In the genomic region with DNA sequence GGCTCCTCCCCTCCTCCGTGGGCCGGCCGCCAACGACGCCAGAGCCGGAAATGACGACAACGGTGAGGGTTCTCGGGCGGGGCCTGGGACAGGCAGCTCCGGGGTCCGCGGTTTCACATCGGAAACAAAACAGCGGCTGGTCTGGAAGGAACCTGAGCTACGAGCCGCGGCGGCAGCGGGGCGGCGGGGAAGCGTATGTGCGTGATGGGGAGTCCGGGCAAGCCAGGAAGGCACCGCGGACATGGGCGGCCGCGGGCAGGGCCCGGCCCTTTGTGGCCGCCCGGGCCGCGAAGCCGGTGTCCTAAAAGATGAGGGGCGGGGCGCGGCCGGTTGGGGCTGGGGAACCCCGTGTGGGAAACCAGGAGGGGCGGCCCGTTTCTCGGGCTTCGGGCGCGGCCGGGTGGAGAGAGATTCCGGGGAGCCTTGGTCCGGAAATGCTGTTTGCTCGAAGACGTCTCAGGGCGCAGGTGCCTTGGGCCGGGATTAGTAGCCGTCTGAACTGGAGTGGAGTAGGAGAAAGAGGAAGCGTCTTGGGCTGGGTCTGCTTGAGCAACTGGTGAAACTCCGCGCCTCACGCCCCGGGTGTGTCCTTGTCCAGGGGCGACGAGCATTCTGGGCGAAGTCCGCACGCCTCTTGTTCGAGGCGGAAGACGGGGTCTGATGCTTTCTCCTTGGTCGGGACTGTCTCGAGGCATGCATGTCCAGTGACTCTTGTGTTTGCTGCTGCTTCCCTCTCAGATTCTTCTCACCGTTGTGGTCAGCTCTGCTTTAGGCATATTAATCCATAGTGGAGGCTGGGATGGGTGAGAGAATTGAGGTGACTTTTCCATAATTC, we compare ENCODE assay signal across 8 cellular contexts. TPM values are rescaled to one million over a fixed set of nuclear protein-coding genes. Genes with fewer than 3 reads are reported as not detected.
DNase-seq lines count a peak whose midpoint lies in the region; ATAC-seq, FAIRE-seq and TF ChIP-seq lines count a peak whose summit lies in the region.

A gene (plus strand): TSS at position 121 of the 835 bp plus-strand sequence. CDS start 11,513 bp downstream, outside the sequence.

- POLR2A ChIA-PET in H1 (lab: Charles Lee; ENCODE audit: partially characterized antibody) = interaction anchor here (0.6 to 2.7 kb wide), 11 partner anchors 11 to 476 kb away, joined by 3 to 57 read pairs (median 4); a partner anchor contains a TSS

- peak; percentile 76 to 92 for TF ChIP-seq POLR2A in H1 (IDR thresholded peaks at IDR 0.05; ENCODE audit: control extremely low read depth in 1 of 2, low read depth in 2 of 2, low read length in 2 of 2)

- no peak for TF ChIP-seq CTCF in H1 (IDR thresholded peaks at IDR 0.05; ENCODE audit: control extremely low read depth in 1 of 3, insufficient read depth in 1 of 3, low read depth in 1 of 3, low read length in 3 of 3)

- H3K4me3 ChIP-seq in NT2/D1 (ENCODE audit: insufficient read length, low read depth) = peak within 1 kb of the TSS; percentile 47
- H3K4me3 ChIP-seq in H1 (ENCODE audit: extremely low read depth in 1 of 4, insufficient read depth in 2 of 4, low read depth in 3 of 4, low read length in 4 of 4) = peak within 1 kb of the TSS; percentile 83 to 93 (median 90)
- H3K4me3 ChIP-seq in mesenchymal stem cell (ENCODE audit: insufficient read depth in 1 of 2, low read depth in 1 of 2, low read length in 2 of 2) = peak within 1 kb of the TSS; percentile 85 to 98

- peak within 1 kb of the TSS; percentile 67 for H3K9ac ChIP-seq in NT2/D1 (ENCODE audit: insufficient read length, low read depth)
- H3K9ac ChIP-seq in H1 (replicated peaks in 1 of 4; ENCODE audit: extremely low read depth in 1 of 4, low read depth in 3 of 4, low read length in 3 of 4) = peak within 1 kb of the TSS; percentile 67 to 87 (median 75)
- H3K9ac ChIP-seq in mesenchymal stem cell (ENCODE audit: low read length) = peak within 1 kb of the TSS; percentile 94

- H3K23ac ChIP-seq in H1 (ENCODE audit: insufficient read length) = no peak within 1 kb of the TSS
- H3K23ac ChIP-seq in mesenchymal stem cell (ENCODE audit: low read length in 2 of 2) = peak within 1 kb of the TSS in 1 of 2 experiments; percentile 59

- peak within 1 kb of the TSS; percentile 82 for H3K4me3 Mint-ChIP-seq in activated CD8-positive, alpha-beta memory T cell treated with anti-CD3 and anti-CD28 coated beads, Interleukin-2, amount 10 ng/mL, durations not matched to agents 7 days and 5 days

- H4K8ac ChIP-seq in H1 (ENCODE audit: extremely low read depth, insufficient read depth, low read length) (peak within 1 kb of the TSS; percentile 90; the same call in 1 of the 2 replicates), mesenchymal stem cell (ENCODE audit: low read length) (peak within 1 kb of the TSS; percentile 93)

- H3K4me1 ChIP-seq in NT2/D1 (ENCODE audit: insufficient read depth, insufficient read length) = no peaks in the 10 kb centered on the region
- peaks cover 0 to 7% (median 2%) of the 10 kb centered on the region in 4 experiments; a peak in 3 of 7 replicates for H3K4me1 ChIP-seq in H1 (replicated peaks in 1 of 4; ENCODE audit: control insufficient read depth in 3 of 4, insufficient read depth in 4 of 4, low read length in 3 of 4)
- H3K4me1 ChIP-seq in mesenchymal stem cell (ENCODE audit: control insufficient read depth, insufficient read depth, low read depth, low read length) = peaks cover 8% of the 10 kb centered on the region

- H3K27ac ChIP-seq in H1 (ENCODE audit: low read depth, low read length) (peak within 1 kb of the TSS; percentile 76), mesenchymal stem cell (ENCODE audit: low read length, poor library complexity, severe bottlenecking) (peak within 1 kb of the TSS; percentile 61)

- peaks cover 24% of the 10 kb centered on the region for H3K36me3 Mint-ChIP-seq in activated CD8-positive, alpha-beta memory T cell treated with anti-CD3 and anti-CD28 coated beads, Interleukin-2, amount 10 ng/mL, durations not matched to agents 7 days and 5 days

- H3K4me1 Mint-ChIP-seq in activated CD8-positive, alpha-beta memory T cell treated with anti-CD3 and anti-CD28 coated beads, Interleukin-2, amount 10 ng/mL, durations not matched to agents 7 days and 5 days = peaks cover 24% of the 10 kb centered on the region

- WGBS in H1 (ENCODE audit: extremely low coverage in 1 of 2, insufficient coverage in 1 of 2, insufficient read length in 1 of 2, insufficient replicate concordance in 2 of 2, low coverage in 1 of 2, low lambda C conversion rate in 2 of 2, missing lambda C conversion rate in 1 of 2), 2 experiments = 2% methylated on average over 43 of the region's 71 CpGs; no CpG with 5 or more reads in 1 of the 2 experiments
- WGBS in mesenchymal stem cell = under 1% methylated on average over 66 of the region's 71 CpGs

- H2BK12ac ChIP-seq in H1 (ENCODE audit: low read depth, low read length) = peak within 1 kb of the TSS; percentile 10; the same call in 1 of the 2 replicates
- no peak within 1 kb of the TSS for H2BK12ac ChIP-seq in mesenchymal stem cell (ENCODE audit: low read length in 2 of 2)

- H4K5ac ChIP-seq in H1 (ENCODE audit: insufficient read length, low read depth, low read length) = peak within 1 kb of the TSS; percentile 75

- H3K14ac ChIP-seq in H1 (ENCODE audit: insufficient read length) (no peak within 1 kb of the TSS), mesenchymal stem cell (ENCODE audit: low read length in 2 of 2) (peak within 1 kb of the TSS in 1 of 2 experiments; percentile 86)

- H3K9me3 ChIP-seq in NT2/D1 (ENCODE audit: insufficient read depth, low read length) (peaks cover 18% of the 10 kb centered on the region; the same call in 1 of the 2 replicates), H1 (ENCODE audit: insufficient read depth in 2 of 2, low read depth in 1 of 2, low read length in 1 of 2) (peaks cover 0 to under 1% of the 10 kb centered on the region in 2 experiments; a peak in 1 of 4 replicates), mesenchymal stem cell (ENCODE audit: control insufficient read depth, low read length) (no peaks in the 10 kb centered on the region)

- H3K79me1 ChIP-seq in H1 (ENCODE audit: low read depth, low read length) = peaks cover 5% of the 10 kb centered on the region
- peaks cover 5% of the 10 kb centered on the region for H3K79me1 ChIP-seq in mesenchymal stem cell (replicated peaks; ENCODE audit: low read length, poor library complexity, severe bottlenecking)

- H4K91ac ChIP-seq in H1 (replicated peaks; ENCODE audit: insufficient read length, low read length) (no peak within 1 kb of the TSS), mesenchymal stem cell (ENCODE audit: low read length) (peak within 1 kb of the TSS; percentile 66)

- ATAC-seq in GM21367 (IDR thresholded peaks at IDR 0.05; ENCODE audit: unreplicated experiment) = peak; percentile 80
- ATAC-seq in activated CD8-positive, alpha-beta memory T cell treated with anti-CD3 and anti-CD28 coated beads, Interleukin-2, amount 10 ng/mL, durations not matched to agents 7 days and 5 days = peak; percentile 97

- no peak for TF ChIP-seq RAD21 in H1 (IDR thresholded peaks at IDR 0.05 in 1 of 2, conservative IDR thresholded peaks at IDR 0.05 in 1 of 2; ENCODE audit: low read depth in 2 of 2, low read length in 2 of 2)

- H2BK15ac ChIP-seq in H1 (ENCODE audit: low read length) (no peak within 1 kb of the TSS), mesenchymal stem cell (ENCODE audit: low read depth, poor library complexity, severe bottlenecking) (peak within 1 kb of the TSS; percentile 86)

- H3K56ac ChIP-seq in H1 (replicated peaks; ENCODE audit: insufficient read length, low read depth, low read length) = no peak within 1 kb of the TSS

- CTCF ChIA-PET in activated CD8-positive, alpha-beta memory T cell treated with anti-CD3 and anti-CD28 coated beads, Interleukin-2, amount 10 ng/mL, durations not matched to agents 7 days and 5 days (lab: Charles Lee) = interaction anchor here (0.6 to 1.1 kb wide), 4 partner anchors 36 to 730 kb away, joined by 3 to 4 read pairs (median 3); a partner anchor contains a TSS
- CTCF ChIA-PET in H1 (lab: Charles Lee; ENCODE audit: partially characterized antibody) = interaction anchor here (0.6 to 3.0 kb wide), 2 partner anchors 11 to 183 kb away, joined by 3 to 9 read pairs; no protein-coding TSS in a partner anchor

- DNase-seq in COR-L47 (lab: John Stamatoyannopoulos, UW) = peak; percentile 88
- peak; percentile 100 for DNase-seq in HTR-8/SVneo (ENCODE audit: insufficient read length, low spot score)
- peak; percentile 82 for DNase-seq in NT2/D1 (ENCODE audit: low read depth, low spot score)
- DNase-seq in activated CD8-positive, alpha-beta memory T cell treated with anti-CD3 and anti-CD28 coated beads, Interleukin-2, amount 10 ng/mL, durations not matched to agents 7 days and 5 days = peak; percentile 99
- DNase-seq in H1 (ENCODE audit: low read depth in 1 of 2, low spot score in 2 of 2) = peak; percentile 69 to 100
- peak; percentile 94 for DNase-seq in mesenchymal stem cell
- DNase-seq in stimulated activated CD8-positive, alpha-beta memory T cell treated with anti-CD3 and anti-CD28 coated beads, Interleukin-12 subunit alpha, Interleukin-12 subunit beta, amount 100 ng/mL, for 24 hours (ENCODE audit: extremely low read depth) = peak; percentile 93

- H3K9me3 Mint-ChIP-seq in activated CD8-positive, alpha-beta memory T cell treated with anti-CD3 and anti-CD28 coated beads, Interleukin-2, amount 10 ng/mL, durations not matched to agents 7 days and 5 days (ENCODE audit: low read depth) = peaks cover 7% of the 10 kb centered on the region

- H3K36me3 ChIP-seq in NT2/D1 (ENCODE audit: insufficient read depth, insufficient read length, low read length) (no peaks in the 10 kb centered on the region), H1 (ENCODE audit: control insufficient read depth in 2 of 4, insufficient read depth in 4 of 4, low read length in 3 of 4) (no peaks in the 10 kb centered on the region), mesenchymal stem cell (ENCODE audit: control insufficient read depth in 1 of 2, insufficient read depth in 2 of 2, low read depth in 1 of 2, low read length in 2 of 2) (no peaks in the 10 kb centered on the region)

- FAIRE-seq in HTR-8/SVneo (lab: Jason Lieb, UNC) = peak; percentile 96
- no peak for FAIRE-seq in H1 (lab: Jason Lieb, UNC)

- H3K27ac Mint-ChIP-seq in activated CD8-positive, alpha-beta memory T cell treated with anti-CD3 and anti-CD28 coated beads, Interleukin-2, amount 10 ng/mL, durations not matched to agents 7 days and 5 days = peak within 1 kb of the TSS; percentile 95

- H3K27me3 ChIP-seq in NT2/D1 (ENCODE audit: insufficient read depth, insufficient read length) = no peaks in the 10 kb centered on the region
- no peaks in the 10 kb centered on the region for H3K27me3 ChIP-seq in H1 (replicated peaks in 1 of 4; ENCODE audit: control insufficient read depth in 3 of 4, extremely low read depth in 1 of 4, insufficient read depth in 3 of 4, low read length in 3 of 4)
- H3K27me3 ChIP-seq in mesenchymal stem cell (ENCODE audit: control insufficient read depth in 1 of 2, insufficient read depth in 1 of 2, low read length in 2 of 2) = no peaks in the 10 kb centered on the region

- H3K4ac ChIP-seq in H1 (replicated peaks; ENCODE audit: insufficient read length, low read depth, low read length) (peak within 1 kb of the TSS; percentile 23), mesenchymal stem cell (ENCODE audit: low read depth in 1 of 2, low read length in 2 of 2) (peak within 1 kb of the TSS in 1 of 2 experiments; percentile 82)

- H2BK120ac ChIP-seq in H1 (replicated peaks; ENCODE audit: low read depth, low read length) (no peak within 1 kb of the TSS), mesenchymal stem cell (ENCODE audit: low read depth, low read length) (peak within 1 kb of the TSS; percentile 90)

- peak within 1 kb of the TSS; percentile 98 to 99 for H3K4me2 ChIP-seq in H1 (ENCODE audit: insufficient read depth in 1 of 2, low read depth in 2 of 2, low read length in 2 of 2)
- peak within 1 kb of the TSS; percentile 90 for H3K4me2 ChIP-seq in mesenchymal stem cell (ENCODE audit: low read length, poor library complexity, severe bottlenecking)

- H4K20me1 ChIP-seq in H1 (replicated peaks in 1 of 2; ENCODE audit: control insufficient read depth in 1 of 2, insufficient read depth in 2 of 2, low read length in 2 of 2) = peaks cover 0 to 11% of the 10 kb centered on the region in 2 experiments

- H2BK5ac ChIP-seq in H1 (ENCODE audit: low read depth, low read length) (no peak within 1 kb of the TSS), mesenchymal stem cell (ENCODE audit: low read depth, low read length, poor library complexity, severe bottlenecking) (no peak within 1 kb of the TSS)

- peaks cover 10% of the 10 kb centered on the region for H3K23me2 ChIP-seq in H1 (ENCODE audit: low read depth, low read length)

- no peak within 1 kb of the TSS for H2BK20ac ChIP-seq in H1 (ENCODE audit: low read length)

- H2AK5ac ChIP-seq in H1 (ENCODE audit: low read depth, low read length) (no peak within 1 kb of the TSS), mesenchymal stem cell (ENCODE audit: low read length, severe bottlenecking) (peak within 1 kb of the TSS; percentile 26)

- TF ChIP-seq EP300 in H1 (IDR thresholded peaks at IDR 0.05; ENCODE audit: borderline replicate concordance in 1 of 2, low read depth in 2 of 2, low read length in 2 of 2) = 0 out of 3 replicates have a peak, but pooled peaks of 1 of the 2 experiments have one; percentile 35

- H3K27me3 Mint-ChIP-seq in activated CD8-positive, alpha-beta memory T cell treated with anti-CD3 and anti-CD28 coated beads, Interleukin-2, amount 10 ng/mL, durations not matched to agents 7 days and 5 days = no peaks in the 10 kb centered on the region

- H3K18ac ChIP-seq in H1 (ENCODE audit: extremely low read depth, low read length) (no peak within 1 kb of the TSS; the same call in 1 of the 2 replicates), mesenchymal stem cell (ENCODE audit: low read depth in 1 of 2, low read length in 2 of 2) (peak within 1 kb of the TSS; percentile 61 to 69)

- H3K79me2 ChIP-seq in H1 (ENCODE audit: control insufficient read depth in 1 of 2, insufficient read depth in 2 of 2, low read length in 2 of 2) = peaks cover 0 to 32% of the 10 kb centered on the region in 2 experiments; a peak in 2 of 4 replicates

- H2AFZ ChIP-seq in H1 (ENCODE audit: low read length) = peak within 1 kb of the TSS; percentile 76
- H2AFZ ChIP-seq in mesenchymal stem cell (ENCODE audit: low read depth, low read length) = peak within 1 kb of the TSS; percentile 70

RNA-seq across cellular contexts. Expression of the gene that starts here (rescaled TPM):
- total RNA-seq in activated CD8-positive, alpha-beta memory T cell treated with anti-CD3 and anti-CD28 coated beads, Interleukin-2, amount 10 ng/mL, durations not matched to agents 7 days and 5 days = 10 to 100 TPM; 33.9 to 37.3 TPM
- total RNA-seq in H1 (2021; fragmentation: NEBNext Ultra II Directional; extraction: Animal tissue kit (Norgen Biotek cat#: 25700)) = 38.7 TPM in 2 replicates
- 10.1 and 12.0 TPM in 2 replicates for polyA plus RNA-seq in H1 (2011; rRNA removed)
- polyA plus RNA-seq in H1 (2011; cell fraction: cytosol; rRNA removed) = 12.9 TPM
- 14.4 TPM for polyA plus RNA-seq in H1 (2011; cell fraction: nucleus; rRNA removed)
- 27.1 to 29.1 TPM (median 27.3 TPM) in 4 replicates for polyA plus RNA-seq in H1 (2012, experiment 1 of 2)
- polyA plus RNA-seq in H1 (2012, experiment 2 of 2) = 3.7 TPM
- 40.0 TPM for polyA plus RNA-seq in H1 (2013, experiment 1 of 2)
- 44.0 TPM for polyA plus RNA-seq in H1 (2013, experiment 2 of 2)
- 45.8 and 64.5 TPM in 2 replicates for polyA minus RNA-seq in H1 (2011; rRNA and poly(A)+ RNA removed)
- 20.4 TPM for polyA minus RNA-seq in H1 (2011; cell fraction: cytosol; rRNA and poly(A)+ RNA removed)
- 25.4 TPM for polyA minus RNA-seq in H1 (2011; cell fraction: nucleus; rRNA and poly(A)+ RNA removed)
- polyA plus RNA-seq in mesenchymal stem cell (2013, experiment 1 of 2) = 50.3 TPM
- 52.0 TPM for polyA plus RNA-seq in mesenchymal stem cell (2013, experiment 2 of 2)

Comparison
In these comparisons a context has a peak if more than half of its experiments do, and no peak if none do; other contexts are left out.
1. Peak in every context shown above with its lines: DNase-seq, ATAC-seq, H3K4me3 ChIP-seq and H3K27ac ChIP-seq.